9 cellular contexts compared by ENCODE assay signal in the genomic region with DNA sequence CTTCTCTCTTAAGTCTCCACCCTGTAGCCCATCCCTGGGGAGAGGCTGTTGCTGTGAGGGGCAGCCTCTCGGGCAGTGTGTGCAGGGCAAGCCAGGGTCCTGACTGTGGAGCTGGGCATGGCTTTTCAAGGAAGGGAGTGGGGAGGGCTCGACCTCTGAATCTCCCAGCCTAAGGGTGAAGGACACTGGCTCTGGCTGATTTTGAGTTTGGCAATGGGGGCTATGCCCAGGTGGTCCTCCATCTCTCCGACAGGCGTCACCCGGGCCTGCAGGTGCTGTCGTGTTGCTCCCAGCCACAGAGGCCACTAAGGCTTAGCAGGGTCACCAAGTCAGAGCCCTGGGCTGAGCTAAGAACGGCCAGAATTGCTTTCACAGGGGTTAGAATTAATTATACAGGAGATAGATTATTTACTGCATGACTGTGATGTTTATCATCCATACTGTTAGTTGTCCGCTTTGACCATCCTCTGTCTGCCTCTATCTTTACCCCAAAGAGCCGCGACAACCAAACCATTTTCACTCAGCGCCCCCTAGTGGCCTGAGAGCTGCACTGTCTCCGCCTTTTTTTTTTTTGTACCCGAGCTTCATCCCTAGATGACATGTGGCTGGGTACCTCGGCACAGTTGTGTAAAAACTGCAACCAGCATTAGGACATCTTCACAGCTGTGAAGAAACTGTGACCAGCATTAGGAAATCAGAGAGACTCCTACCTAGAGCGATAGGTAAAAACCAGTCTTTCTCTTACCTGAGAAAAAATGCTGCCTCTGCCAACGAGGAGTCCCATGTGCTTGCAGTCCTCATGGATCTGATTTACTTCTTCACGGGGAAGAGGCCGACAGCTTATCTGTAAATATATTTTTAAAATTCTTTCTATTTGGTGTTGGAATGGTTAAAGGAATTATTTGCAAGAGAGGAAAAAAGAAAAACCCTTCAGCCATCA. TPM values are rescaled to one million over a fixed set of nuclear protein-coding genes. Genes with fewer than 3 reads are reported as not detected.
DNase-seq lines count a peak whose midpoint lies in the region; ATAC-seq, FAIRE-seq and TF ChIP-seq lines count a peak whose summit lies in the region.
"Had no signal": no experiment of that assay in that cellular context is flagged by ENCODE, and none has a peak within 500 bp of the region (broad histone marks: within the 10 kb centered on the region; RNA-seq: fewer than 3 reads in every experiment).

No MANE protein-coding gene starts in this region.

- no peaks in the 10 kb centered on the region for H3K36me3 ChIP-seq in testis (ENCODE audit: low read depth, missing control alignments)

- H3K27me3 Mint-ChIP-seq in nephron progenitor cell (ENCODE audit: low read depth, poor library complexity), result peaks cover 27% of the 10 kb centered on the region

- H3K9me3 Mint-ChIP-seq in nephron progenitor cell, result no peaks in the 10 kb centered on the region
- H3K9me3 Mint-ChIP-seq: activated naive CD4-positive, alpha-beta T cell treated with anti-CD3 and anti-CD28 coated beads, Interleukin-2, amount 50 U/mL, for 24 hours had no signal

- peak; percentile 76 for FAIRE-seq in HTR-8/SVneo (lab: Jason Lieb, UNC)

- ATAC-seq in GM19467 (IDR thresholded peaks at IDR 0.05; ENCODE audit: unreplicated experiment) (peak; percentile 70), esophagus mucosa (peak; percentile 50)

- in situ Hi-C loops in Caki2 (cut with HindIII; ENCODE audit: low pct_unique_long_range_greater_than_20kb, low sequenced_read_pairs), result no loop called here

- DNase-seq in Caki2 (ENCODE audit: low read depth) (peak; percentile 54), HTR-8/SVneo (ENCODE audit: insufficient read length, low spot score) (peak; percentile 90), NOMO-1 treated with dmso at 0.1 percent for 144 hours (lab: John Stamatoyannopoulos, UW; ENCODE audit: unreplicated experiment) (peak; percentile 64), activated T-cell treated with anti-CD3 and anti-CD28 coated beads for 1 hour (ENCODE audit: low read depth) (peak; percentile 50), nephron progenitor cell (peak; percentile 72), testis (peak; percentile 78)

- H3K4me3 Mint-ChIP-seq in nephron progenitor cell, result no peak overlapping the region
- H3K4me3 Mint-ChIP-seq: activated naive CD4-positive, alpha-beta T cell treated with anti-CD3 and anti-CD28 coated beads, Interleukin-2, amount 50 U/mL, for 24 hours had no signal

- no peaks in the 10 kb centered on the region for H3K9me3 ChIP-seq in testis

- TF ChIP-seq POLR2A in testis (IDR thresholded peaks at IDR 0.05), result no peak

- TF ChIP-seq CTCF in nephron progenitor cell (IDR thresholded peaks at IDR 0.05) (peak; percentile 90), testis (IDR thresholded peaks at IDR 0.05) (peak; percentile 66 to 99 (median 85))

- intact Hi-C loops in testis (cut with DNase I; ENCODE audit: low total_unique reads), result no loop called here

- H3K27ac Mint-ChIP-seq in nephron progenitor cell, result no peak overlapping the region
- H3K27ac Mint-ChIP-seq: activated naive CD4-positive, alpha-beta T cell treated with anti-CD3 and anti-CD28 coated beads, Interleukin-2, amount 50 U/mL, for 24 hours had no signal

- no peak overlapping the region for H3K27ac ChIP-seq in testis

- WGBS in testis, 2 donors, result 19 to 39% methylated on average over 17 to 18 of the region's 18 CpGs

- no peaks in the 10 kb centered on the region for H3K27me3 ChIP-seq in testis

- H3K4me1 ChIP-seq in testis, result no peaks in the 10 kb centered on the region

- no peaks in the 10 kb centered on the region for H3K36me3 Mint-ChIP-seq in nephron progenitor cell (ENCODE audit: low read depth)
- H3K36me3 Mint-ChIP-seq: activated naive CD4-positive, alpha-beta T cell treated with anti-CD3 and anti-CD28 coated beads, Interleukin-2, amount 50 U/mL, for 24 hours had no signal

- H3K4me1 Mint-ChIP-seq in nephron progenitor cell, result peaks cover 14% of the 10 kb centered on the region
- H3K4me1 Mint-ChIP-seq: activated naive CD4-positive, alpha-beta T cell treated with anti-CD3 and anti-CD28 coated beads, Interleukin-2, amount 50 U/mL, for 24 hours had no signal

- H3K4me3 ChIP-seq in testis, result no peak overlapping the region

RNA-seq across cellular contexts. Expression of a gene that starts 44.5 kb away (rescaled TPM):
- total RNA-seq in Caki2 (2014; rRNA removed; shearing (Covaris generic); ENCODE audit: low replicate concordance), result not detected in 2 replicates
- not detected for total RNA-seq in esophagus mucosa
- not detected for total RNA-seq in testis
- polyA plus RNA-seq in testis (ENCODE audit: insufficient read depth, low read depth, low replicate concordance), result 0.25 TPM
